In genomic region chr11:46701078-46701654, GRCh38 we compare ENCODE assay signal across 9 cellular contexts. TPM values are rescaled to one million over a fixed set of nuclear protein-coding genes. Genes with fewer than 3 reads are reported as not detected.
DNase-seq lines count a peak whose midpoint lies in the region; ATAC-seq and TF ChIP-seq lines count a peak whose summit lies in the region.
"Had no signal": no experiment of that assay in that cellular context is flagged by ENCODE, and none has a peak within 500 bp of the region (broad histone marks: within the 10 kb centered on the region; RNA-seq: fewer than 3 reads in every experiment).

No MANE protein-coding gene starts in this region.

- intact Hi-C loops in A673 (cut with micrococcal nuclease; ENCODE audit: unreplicated experiment) (loop anchor here (10.0 kb wide), 1 partner anchor 454 kb away; no protein-coding TSS in a partner anchor), right lobe of liver (cut with DNase I) (no loop called here)

- H3K4me1 Mint-ChIP-seq in activated naive CD8-positive, alpha-beta T cell treated with anti-CD3 and anti-CD28 coated beads, Interleukin-2, amount 10 ng/mL, durations not matched to agents 7 days and 5 days: peaks cover 35% of the 10 kb centered on the region

- H3K9me3 Mint-ChIP-seq in activated naive CD8-positive, alpha-beta T cell treated with anti-CD3 and anti-CD28 coated beads, Interleukin-2, amount 10 ng/mL, durations not matched to agents 7 days and 5 days: no peaks in the 10 kb centered on the region

- peak overlapping the region; percentile 99 for H3K4me3 Mint-ChIP-seq in activated naive CD8-positive, alpha-beta T cell treated with anti-CD3 and anti-CD28 coated beads, Interleukin-2, amount 10 ng/mL, durations not matched to agents 7 days and 5 days

- H3K4me3 ChIP-seq in A673 (ENCODE audit: low read depth, low read length, poor library complexity, severe bottlenecking) (peak overlapping the region; percentile 65), GM23248 (peak overlapping the region; percentile 88), right lobe of liver (peak overlapping the region; percentile 89 to 97 (median 95)), upper lobe of left lung (peak overlapping the region; percentile 74 to 93 (median 88))

- peaks cover 20% of the 10 kb centered on the region for H3K36me3 Mint-ChIP-seq in activated naive CD8-positive, alpha-beta T cell treated with anti-CD3 and anti-CD28 coated beads, Interleukin-2, amount 10 ng/mL, durations not matched to agents 7 days and 5 days

- H3F3A ChIP-seq in GM23248 (ENCODE audit: insufficient read depth): peaks cover 7% of the 10 kb centered on the region; the same call in 1 of the 2 replicates

- DNase-seq in A673 (ENCODE audit: low spot score): no peak
- DNase-seq in GM23248: peak; percentile 38
- no peak for DNase-seq in activated naive CD8-positive, alpha-beta T cell treated with anti-CD3 and anti-CD28 coated beads, Interleukin-2, amount 10 ng/mL, durations not matched to agents 7 days and 5 days
- DNase-seq in right lobe of liver: no peak
- peak in 1 of 2 donors; percentile 79 for DNase-seq in upper lobe of left lung
- no peak for DNase-seq in MV-4-11 (lab: John Stamatoyannopoulos, UW)
- no peak for DNase-seq in NCI-H2171 treated with DMSO at 0.1 percent for 48 hours (lab: John Stamatoyannopoulos, UW)
- no peak for DNase-seq in GM10248 (ENCODE audit: extremely low spot score)

- peaks cover 42% of the 10 kb centered on the region for H3K36me3 ChIP-seq in A673 (ENCODE audit: insufficient read depth, low read length, poor library complexity, severe bottlenecking)
- peaks cover 14% of the 10 kb centered on the region; the same call in 1 of the 2 replicates for H3K36me3 ChIP-seq in GM23248 (ENCODE audit: low read depth)
- H3K36me3 ChIP-seq in right lobe of liver: peaks cover 6 to 42% (median 21%) of the 10 kb centered on the region in 4 donors
- peaks cover 21 to 46% (median 35%) of the 10 kb centered on the region in 4 donors for H3K36me3 ChIP-seq in upper lobe of left lung

- H3K4me1 ChIP-seq in A673 (ENCODE audit: insufficient read depth, low read length, poor library complexity, severe bottlenecking) (peaks cover 6% of the 10 kb centered on the region), GM23248 (ENCODE audit: insufficient read depth) (peaks cover 34% of the 10 kb centered on the region), right lobe of liver (peaks cover 0 to 47% (median 23%) of the 10 kb centered on the region in 4 donors), upper lobe of left lung (peaks cover 31 to 59% (median 49%) of the 10 kb centered on the region in 4 donors)

- H3K79me2 ChIP-seq in GM23248 (ENCODE audit: insufficient read depth): peaks cover 89% of the 10 kb centered on the region

- peak overlapping the region; percentile 94 for H2AFZ ChIP-seq in GM23248

- peak overlapping the region; percentile 92 for H3K9ac ChIP-seq in GM23248

- H3K4me2 ChIP-seq in GM23248 (ENCODE audit: unreplicated experiment): peak overlapping the region; percentile 92

- in situ Hi-C loops in GM23248 (cut with MboI): no loop called here

- ATAC-seq in activated naive CD8-positive, alpha-beta T cell treated with anti-CD3 and anti-CD28 coated beads, Interleukin-2, amount 10 ng/mL, durations not matched to agents 7 days and 5 days (ENCODE audit: low read depth): no peak
- ATAC-seq in right lobe of liver (no peak), upper lobe of left lung (ENCODE audit: low FRiP score in 2 of 2) (no peak)

- H3K9me3 ChIP-seq in A673 (ENCODE audit: low read depth, low read length, poor library complexity, severe bottlenecking) (no peaks in the 10 kb centered on the region), GM23248 (ENCODE audit: low read depth) (no peaks in the 10 kb centered on the region), right lobe of liver (no peaks in the 10 kb centered on the region), upper lobe of left lung (no peaks in the 10 kb centered on the region)

- H3K27me3 Mint-ChIP-seq in activated naive CD8-positive, alpha-beta T cell treated with anti-CD3 and anti-CD28 coated beads, Interleukin-2, amount 10 ng/mL, durations not matched to agents 7 days and 5 days: no peaks in the 10 kb centered on the region

- TSS peak; percentile 60 for BruUV-seq in A673 (replicated peaks; lab: Mats Ljungman, UMichigan)

- CTCF ChIA-PET in A673 (lab: Charles Lee): interaction anchor here (0.6 to 0.9 kb wide), 4 partner anchors 105 to 452 kb away, joined by 3 to 4 read pairs (median 3); no protein-coding TSS in a partner anchor
- CTCF ChIA-PET in GM10248 (lab: Yijun Ruan, JAX): interaction anchor here (0.8 to 1.5 kb wide), 3 partner anchors 10 to 61 kb away, joined by 3 to 4 read pairs (median 3); no protein-coding TSS in a partner anchor

- H3K27ac Mint-ChIP-seq in activated naive CD8-positive, alpha-beta T cell treated with anti-CD3 and anti-CD28 coated beads, Interleukin-2, amount 10 ng/mL, durations not matched to agents 7 days and 5 days: peak overlapping the region; percentile 95

- TF ChIP-seq CTCF in A673 (conservative IDR thresholded peaks at IDR 0.05; ENCODE audit: low read depth, low read length) (no peak), right lobe of liver (IDR thresholded peaks at IDR 0.05) (no peak), upper lobe of left lung (IDR thresholded peaks at IDR 0.05) (no peak), GM10248 (IDR thresholded peaks at IDR 0.05; ENCODE audit: control extremely low read depth, extremely low read depth, low read depth, missing control alignments) (no peak)

- TF ChIP-seq EP300 in upper lobe of left lung (IDR thresholded peaks at IDR 0.05): no peak

- H3K27me3 ChIP-seq in A673 (replicated peaks; ENCODE audit: insufficient read depth, low read depth, low read length, poor library complexity) (no peaks in the 10 kb centered on the region), GM23248 (replicated peaks; ENCODE audit: insufficient read depth) (no peaks in the 10 kb centered on the region), right lobe of liver (no peaks in the 10 kb centered on the region), upper lobe of left lung (no peaks in the 10 kb centered on the region)

- no peaks in the 10 kb centered on the region for H3K9me2 ChIP-seq in GM23248 (ENCODE audit: insufficient read depth)

- H3K27ac ChIP-seq in A673 (ENCODE audit: low read depth, low read length, poor library complexity, severe bottlenecking) (peak overlapping the region; percentile 98), GM23248 (peak overlapping the region; percentile 94), right lobe of liver (peak overlapping the region; percentile 84 to 94 (median 85)), upper lobe of left lung (peak overlapping the region; percentile 80 to 89 (median 87))

- no peaks in the 10 kb centered on the region for H4K20me1 ChIP-seq in GM23248 (ENCODE audit: insufficient read depth)

- WGBS in GM23248 (ENCODE audit: low coverage in 1 of 2, low lambda C conversion rate in 2 of 2, missing lambda C conversion rate in 2 of 2), 2 experiments: 1 to 2% methylated on average over 28 to 29 of the region's 29 CpGs
- WGBS in right lobe of liver (ENCODE audit: insufficient coverage, low coverage, low lambda C conversion rate, missing lambda C conversion rate): under 1% methylated on average over 15 of the region's 29 CpGs
- 1% methylated on average over 21 to 29 of the region's 29 CpGs for WGBS in upper lobe of left lung, 2 donors

- no peak for TF ChIP-seq POLR2A in right lobe of liver (IDR thresholded peaks at IDR 0.05)
- TF ChIP-seq POLR2A in upper lobe of left lung (IDR thresholded peaks at IDR 0.05): no peak

- POLR2A ChIA-PET in A673 (lab: Charles Lee; ENCODE audit: low non-redundant PET): no interaction called here
- POLR2A ChIA-PET in activated naive CD8-positive, alpha-beta T cell treated with anti-CD3 and anti-CD28 coated beads, Interleukin-2, amount 10 ng/mL, durations not matched to agents 7 days and 5 days (lab: Charles Lee): interaction anchor here (0.6 to 4.2 kb wide), 7 partner anchors 11 to 107 kb away, joined by 4 to 31 read pairs (median 7); partner anchors contain the start of genes AMBRA1, ATG13 and HARBI1
- POLR2A ChIA-PET in GM10248 (lab: Yijun Ruan, JAX): interaction anchor here (0.6 to 1.1 kb wide), 3 partner anchors 9 to 963 kb away, joined by 3 to 5 read pairs (median 5); no protein-coding TSS in a partner anchor

RNA-seq across cellular contexts. Expression of gene ZNF408, which starts 0.3 kb away (rescaled TPM):
- total RNA-seq in A673 (2021) (33.9 and 40.1 TPM in 2 replicates), right lobe of liver (10 to 100 TPM in 1 of 6 experiments, 1 to 10 TPM in 5; 4.0 to 16.3 (median 6.9) TPM), upper lobe of left lung (10 to 100 TPM in 3 of 6 donors, 1 to 10 TPM in 3; 5.3 to 17.2 (median 10.5) TPM)
- 9.6 and 11.9 TPM in 2 replicates for total RNA-seq in GM23248 (2014; rRNA removed; shearing (Covaris generic))
- 9.9 and 11.3 TPM in 2 replicates for polyA plus RNA-seq in GM23248 (2016; fragmentation: Nextera tagmentation; extraction: Ambion mirVana)
- 10 to 100 TPM; 18.9 to 19.0 TPM for total RNA-seq in activated naive CD8-positive, alpha-beta T cell treated with anti-CD3 and anti-CD28 coated beads, Interleukin-2, amount 10 ng/mL, durations not matched to agents 7 days and 5 days

RNA-seq across cellular contexts. Expression of gene ARHGAP1, which starts 0.7 kb away (rescaled TPM):
- total RNA-seq in A673 (2021): 89.3 and 92.8 TPM in 2 replicates
- 41.5 and 54.3 TPM in 2 replicates for total RNA-seq in GM23248 (2014; rRNA removed; shearing (Covaris generic))
- polyA plus RNA-seq in GM23248 (2016; fragmentation: Nextera tagmentation; extraction: Ambion mirVana): 98.5 and 107 TPM in 2 replicates
- 10 to 100 TPM; 62.5 to 68.0 TPM for total RNA-seq in activated naive CD8-positive, alpha-beta T cell treated with anti-CD3 and anti-CD28 coated beads, Interleukin-2, amount 10 ng/mL, durations not matched to agents 7 days and 5 days
- 10 to 100 TPM; 26.5 to 46.2 (median 30.9) TPM for total RNA-seq in right lobe of liver
- 10 to 100 TPM; 33.8 to 81.8 (median 50.7) TPM for total RNA-seq in upper lobe of left lung

RNA-seq across cellular contexts. Expression of gene F2, which starts 17.8 kb away (rescaled TPM):
- total RNA-seq in A673 (2021) (not detected in 2 replicates), right lobe of liver (1,000 to 10,000 TPM in 3 of 6 experiments, 100 to 1,000 TPM in 3; 825 to 1,339 (median 1,089) TPM), upper lobe of left lung (under 1 TPM in 2 of 6 donors, not detected in 4; 0.37 to 0.40 TPM)
- total RNA-seq in GM23248 (2014; rRNA removed; shearing (Covaris generic)): not detected in 2 replicates
- not detected in 2 replicates for polyA plus RNA-seq in GM23248 (2016; fragmentation: Nextera tagmentation; extraction: Ambion mirVana)
- not detected for total RNA-seq in activated naive CD8-positive, alpha-beta T cell treated with anti-CD3 and anti-CD28 coated beads, Interleukin-2, amount 10 ng/mL, durations not matched to agents 7 days and 5 days
- total RNA-seq: pulmonary artery endothelial cell had no signal

Comparison
In these comparisons a context has a peak if more than half of its experiments do, and no peak if none do; other contexts are left out.
1. RNA of gene F2, which starts 17.8 kb away (total RNA-seq): 825 to 1,339 TPM in right lobe of liver; not detected in A673, not detected in activated naive CD8-positive, alpha-beta T cell treated with anti-CD3 and anti-CD28 coated beads, Interleukin-2, amount 10 ng/mL, durations not matched to agents 7 days and 5 days, not detected in GM23248 and 0.37 to 0.40 TPM in upper lobe of left lung; every median in the first group is over 100 times any median in the second.
2. Peak in every context shown above with its lines, with median percentiles within 50 percentile points of each other: H3K27ac ChIP-seq and H3K4me3 ChIP-seq.